Comparison of ENCODE assay signal across 11 cellular contexts in the genomic region with DNA sequence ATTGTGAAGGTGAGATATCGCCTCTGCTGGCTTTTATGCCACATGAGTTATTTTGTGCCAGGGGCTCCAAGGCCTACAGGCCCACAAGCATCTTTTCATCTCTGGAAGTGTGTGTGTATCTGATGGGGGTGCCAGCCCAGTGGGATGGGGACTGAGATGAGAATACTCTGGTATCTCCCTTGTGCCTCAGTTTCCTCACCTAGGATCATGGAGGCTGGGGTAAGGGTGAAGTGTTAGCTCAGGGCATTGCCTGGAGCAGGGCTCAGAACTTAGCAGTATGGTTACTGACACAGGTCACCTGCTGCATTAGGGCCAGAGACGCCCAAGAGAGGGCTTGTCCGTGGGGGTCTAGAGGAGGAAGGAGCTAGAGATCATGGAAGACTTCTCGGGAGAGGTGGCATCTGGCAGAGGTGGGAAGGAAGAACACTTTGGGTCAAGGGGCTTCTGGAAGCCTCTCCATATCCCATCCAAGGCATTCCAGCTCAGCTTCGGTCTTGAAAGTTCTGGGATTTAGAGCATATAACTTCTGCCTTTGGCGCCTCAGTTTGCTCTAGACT. TPM values are rescaled to one million over a fixed set of nuclear protein-coding genes. Genes with fewer than 3 reads are reported as not detected.
DNase-seq lines count a peak whose midpoint lies in the region; ATAC-seq and TF ChIP-seq lines count a peak whose summit lies in the region.
"Had no signal": no experiment of that assay in that cellular context is flagged by ENCODE, and none has a peak within 500 bp of the region (broad histone marks: within the 10 kb centered on the region; RNA-seq: fewer than 3 reads in every experiment).

No MANE protein-coding gene starts in this region.

- H3K4me2 ChIP-seq in BLaER1: peak overlapping the region; percentile 99
- peak overlapping the region; percentile 45 for H3K4me2 ChIP-seq in neural cell (ENCODE audit: low read length)

- H3K4me3 ChIP-seq in BLaER1 (peak overlapping the region; percentile 77), HUES6 (ENCODE audit: low read depth, low read length) (peak overlapping the region; percentile 68), neural cell (ENCODE audit: low read length) (peak overlapping the region; percentile 94)

- peaks cover 5% of the 10 kb centered on the region; the same call in 1 of the 2 replicates for H3K27me3 ChIP-seq in BLaER1
- H3K27me3 ChIP-seq in HUES6 (ENCODE audit: control insufficient read depth, insufficient read depth, low read length): peaks cover 51% of the 10 kb centered on the region
- peaks cover 12% of the 10 kb centered on the region for H3K27me3 ChIP-seq in neural cell (ENCODE audit: insufficient read depth, low read depth, low read length)

- peaks cover 32% of the 10 kb centered on the region for H3K79me2 ChIP-seq in neural cell (replicated peaks; ENCODE audit: insufficient read depth, low read length)

- H4K20me1 ChIP-seq in BLaER1 (peaks cover 13% of the 10 kb centered on the region), neural cell (ENCODE audit: insufficient read depth) (no peaks in the 10 kb centered on the region)

- TF ChIP-seq EP300 in neural cell (conservative IDR thresholded peaks at IDR 0.05; ENCODE audit: poor library complexity, severe bottlenecking): no peak

- TF ChIP-seq CTCF in neural cell (IDR thresholded peaks at IDR 0.05; ENCODE audit: poor library complexity, severe bottlenecking): no peak

- H3K36me3 ChIP-seq in BLaER1 (no peaks in the 10 kb centered on the region), HUES6 (ENCODE audit: control insufficient read depth, insufficient read depth, low read length) (no peaks in the 10 kb centered on the region), neural cell (ENCODE audit: insufficient read depth, low read length) (no peaks in the 10 kb centered on the region)
- H3K36me3 ChIP-seq: SJSA1 had no signal

- peak overlapping the region; percentile 83; the same call in 1 of the 2 replicates for H3K9ac ChIP-seq in BLaER1
- H3K9ac ChIP-seq in HUES6 (ENCODE audit: low read length): no peak overlapping the region
- peak overlapping the region; percentile 93 for H3K9ac ChIP-seq in neural cell (ENCODE audit: low read length)

- no peaks in the 10 kb centered on the region for H3K9me3 Mint-ChIP-seq in dendritic cell treated with granulocyte-macrophage colony-stimulating factor and Interleukin-4, amounts not matched to agents 40 ng/mL and 50 ng/mL, for 4 days

- no peak overlapping the region for H3K27ac Mint-ChIP-seq in dendritic cell treated with granulocyte-macrophage colony-stimulating factor and Interleukin-4, amounts not matched to agents 40 ng/mL and 50 ng/mL, for 4 days

- peak overlapping the region; percentile 56 for H3K4me3 Mint-ChIP-seq in dendritic cell treated with granulocyte-macrophage colony-stimulating factor and Interleukin-4, amounts not matched to agents 40 ng/mL and 50 ng/mL, for 4 days

- H3K4me1 ChIP-seq in BLaER1 (peaks cover 53% of the 10 kb centered on the region), HUES6 (ENCODE audit: control insufficient read depth, insufficient read depth, low read length) (peaks cover 26% of the 10 kb centered on the region)

- no peaks in the 10 kb centered on the region for H3K36me3 Mint-ChIP-seq in dendritic cell treated with granulocyte-macrophage colony-stimulating factor and Interleukin-4, amounts not matched to agents 40 ng/mL and 50 ng/mL, for 4 days (ENCODE audit: low read depth)

- H3F3A ChIP-seq in neural cell (ENCODE audit: insufficient read depth, low read length, poor library complexity, severe bottlenecking): no peaks in the 10 kb centered on the region

- H3K27me3 Mint-ChIP-seq in dendritic cell treated with granulocyte-macrophage colony-stimulating factor and Interleukin-4, amounts not matched to agents 40 ng/mL and 50 ng/mL, for 4 days: peaks cover 90% of the 10 kb centered on the region

- H3K27ac ChIP-seq in BLaER1 (0 out of 2 replicates have a peak overlapping the region, but pooled peaks have one; percentile 79), HUES6 (ENCODE audit: low read depth, low read length) (no peak overlapping the region), neural cell (ENCODE audit: low read length) (no peak overlapping the region)
- H3K27ac ChIP-seq: SJSA1 had no signal

- intact Hi-C loops in dendritic cell treated with granulocyte-macrophage colony-stimulating factor and Interleukin-4, amounts not matched to agents 40 ng/mL and 50 ng/mL, for 4 days (cut with micrococcal nuclease): no loop called here

- H3K9me3 ChIP-seq in BLaER1 (no peaks in the 10 kb centered on the region), HUES6 (ENCODE audit: control insufficient read depth, insufficient read depth, low read depth, low read length) (no peaks in the 10 kb centered on the region), neural cell (ENCODE audit: low read length) (no peaks in the 10 kb centered on the region)
- H3K9me3 ChIP-seq: SJSA1 had no signal

- H3K4me1 Mint-ChIP-seq in dendritic cell treated with granulocyte-macrophage colony-stimulating factor and Interleukin-4, amounts not matched to agents 40 ng/mL and 50 ng/mL, for 4 days (ENCODE audit: low read depth): no peaks in the 10 kb centered on the region

- ATAC-seq in HG03159 (IDR thresholded peaks at IDR 0.05; ENCODE audit: unreplicated experiment): no peak

- H2AFZ ChIP-seq in neural cell (ENCODE audit: low read depth, low read length): peak overlapping the region; percentile 73

- TF ChIP-seq RAD21 in neural cell (conservative IDR thresholded peaks at IDR 0.05): no peak

- no peaks in the 10 kb centered on the region for H3K9me2 ChIP-seq in neural cell (ENCODE audit: insufficient read depth, low read length)

- no peak for DNase-seq in OCI-M1 (lab: John Stamatoyannopoulos, UW)
- no peak for DNase-seq in COLO829 (ENCODE audit: low spot score)
- DNase-seq in dedifferentiated amniotic fluid mesenchymal stem cell (ENCODE audit: extremely low spot score): no peak
- DNase-seq: DMS153, NCI-H187 treated with DMSO at 0.1 percent for 48 hours had no signal

TF ChIP-seq in neural cell, 6 proteins besides CTCF, POLR2A, EP300 and RAD21:
- TF ChIP-seq TAF1 (IDR thresholded peaks at IDR 0.05; ENCODE audit: low read depth) (no peak), MXI1 (conservative IDR thresholded peaks at IDR 0.05; ENCODE audit: poor library complexity, severe bottlenecking) (no peak), POLR2AphosphoS5 (IDR thresholded peaks at IDR 0.05) (no peak), SMC3 (conservative IDR thresholded peaks at IDR 0.05; ENCODE audit: poor library complexity) (no peak), EZH2 (IDR thresholded peaks at IDR 0.05; ENCODE audit: borderline replicate concordance, insufficient read depth, low read length, poor library complexity, severe bottlenecking) (no peak), REST (IDR thresholded peaks at IDR 0.05; ENCODE audit: borderline replicate concordance) (no peak)

RNA-seq across cellular contexts. Expression of gene WNK2, which starts 0.8 kb away (rescaled TPM):
- 37.1 and 38.3 TPM in 2 replicates for polyA plus RNA-seq in neural cell
- polyA minus RNA-seq in neural cell: 53.8 and 78.4 TPM in 2 replicates

RNA-seq across cellular contexts. Expression of gene NINJ1, which starts 49.1 kb away (rescaled TPM):
- 2.7 and 7.6 TPM in 2 replicates for polyA plus RNA-seq in neural cell
- polyA minus RNA-seq in neural cell: 2.0 and 2.4 TPM in 2 replicates
